In the genomic region with DNA sequence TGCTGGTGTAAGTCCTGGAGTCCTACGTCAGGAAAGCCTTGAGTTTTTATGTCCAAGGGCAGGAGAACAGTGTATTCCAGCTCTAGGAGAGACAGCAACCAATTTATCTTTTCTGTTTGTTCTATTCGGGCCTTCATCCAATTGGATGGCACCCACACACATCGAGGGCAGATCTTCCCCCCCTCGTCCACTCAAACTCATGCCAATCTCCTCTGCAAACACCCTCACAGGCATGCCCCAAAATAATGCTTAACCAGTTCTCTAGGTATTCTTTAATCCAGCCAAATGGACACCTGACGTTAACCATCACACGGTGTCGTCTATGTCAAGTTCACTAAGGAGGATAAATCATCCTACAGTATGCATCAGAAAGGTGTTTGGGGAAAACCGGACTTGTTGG, we compare ENCODE assay signal across 16 cellular contexts.
DNase-seq lines count a peak whose midpoint lies in the region; ATAC-seq and TF ChIP-seq lines count a peak whose summit lies in the region.
"Had no signal": no experiment of that assay in that cellular context is flagged by ENCODE, and none has a peak within 500 bp of the region (broad histone marks: within the 10 kb centered on the region; RNA-seq: fewer than 3 reads in every experiment).

No MANE protein-coding gene starts in this region.

- H3K4me2 ChIP-seq in BLaER1 treated with 17β-estradiol and CSF1 and Interleukin-3, amounts not matched to agents 10 nM and 100 nM: peak overlapping the region in 7 of 11 experiments; percentile 66 to 80 (median 75); a peak in 13 of 22 replicates
- H3K4me2 ChIP-seq: GM23338 had no signal

- no peaks in the 10 kb centered on the region for H3K27me3 ChIP-seq in right atrium auricular region
- peaks cover 0 to 5% (median 0%) of the 10 kb centered on the region in 11 experiments; a peak in 1 of 22 replicates for H3K27me3 ChIP-seq in BLaER1 treated with 17β-estradiol and CSF1 and Interleukin-3, amounts not matched to agents 10 nM and 100 nM

- H3K9ac ChIP-seq in BLaER1 treated with 17β-estradiol and CSF1 and Interleukin-3, amounts not matched to agents 10 nM and 100 nM: no peak overlapping the region

- H3K9me3 ChIP-seq in right atrium auricular region: no peaks in the 10 kb centered on the region
- H3K9me3 ChIP-seq in BLaER1 treated with 17β-estradiol and CSF1 and Interleukin-3, amounts not matched to agents 10 nM and 100 nM (replicated peaks in 1 of 11): no peaks in the 10 kb centered on the region

- ATAC-seq in left lobe of liver: peak; percentile 81
- ATAC-seq in HG03095 (IDR thresholded peaks at IDR 0.05; ENCODE audit: unreplicated experiment): no peak
- ATAC-seq: GM23338 had no signal

- H3K4me1 ChIP-seq in right atrium auricular region: no peaks in the 10 kb centered on the region
- peaks cover 13 to 57% (median 49%) of the 10 kb centered on the region in 10 experiments for H3K4me1 ChIP-seq in BLaER1 treated with 17β-estradiol and CSF1 and Interleukin-3, amounts not matched to agents 10 nM and 100 nM

- peak; percentile 37 for DNase-seq in activated CD8-positive, alpha-beta memory T cell treated with anti-CD3 and anti-CD28 coated beads for 24 hours
- no peak for DNase-seq in activated CD8-positive, alpha-beta memory T cell treated with anti-CD3 and anti-CD28 coated beads, Interleukin-2, amount 50 U/mL, for 4 hours
- DNase-seq in right atrium auricular region (ENCODE audit: low spot score) (peak; percentile 23), cardiac septum (ENCODE audit: low spot score) (no peak), left lobe of liver (ENCODE audit: low spot score) (peak; percentile 87)
- DNase-seq in stimulated activated CD8-positive, alpha-beta memory T cell treated with anti-CD3 and anti-CD28 coated beads, Interleukin-4, amount 100 ng/mL, for 48 hours: no peak
- DNase-seq: 8988T; CD4-positive, alpha-beta memory T cell; DMS153; DMS79; GDM1; HCEC 1CT had no signal

- H4K20me1 ChIP-seq in BLaER1 treated with 17β-estradiol and CSF1 and Interleukin-3, amounts not matched to agents 10 nM and 100 nM: no peaks in the 10 kb centered on the region

- no peak overlapping the region for H3K4me3 ChIP-seq in right atrium auricular region
- H3K4me3 ChIP-seq in BLaER1 treated with 17β-estradiol and CSF1 and Interleukin-3, amounts not matched to agents 10 nM and 100 nM: no peak overlapping the region
- H3K4me3 ChIP-seq: GM23338 had no signal

- no peaks in the 10 kb centered on the region for H3K36me3 ChIP-seq in right atrium auricular region
- no peaks in the 10 kb centered on the region for H3K36me3 ChIP-seq in BLaER1 treated with 17β-estradiol and CSF1 and Interleukin-3, amounts not matched to agents 10 nM and 100 nM

- intact Hi-C loops in cardiac septum (cut with DNase I): no loop called here

- peak overlapping the region in 1 of 2 donors; percentile 19 for H3K27ac ChIP-seq in right atrium auricular region
- H3K27ac ChIP-seq in BLaER1 treated with 17β-estradiol and CSF1 and Interleukin-3, amounts not matched to agents 10 nM and 100 nM: no peak overlapping the region
- H3K27ac ChIP-seq: C4-2B had no signal

- no peak for TF ChIP-seq CTCF in right atrium auricular region (IDR thresholded peaks at IDR 0.05)

Comparison
In these comparisons a context has a peak if more than half of its experiments do, and no peak if none do; other contexts are left out.
1. DNase-seq: peak in activated CD8-positive, alpha-beta memory T cell treated with anti-CD3 and anti-CD28 coated beads for 24 hours (single experiment), right atrium auricular region (single experiment) and left lobe of liver (single experiment); none in activated CD8-positive, alpha-beta memory T cell treated with anti-CD3 and anti-CD28 coated beads, Interleukin-2, amount 50 U/mL, for 4 hours (single experiment), cardiac septum (single experiment) and stimulated activated CD8-positive, alpha-beta memory T cell treated with anti-CD3 and anti-CD28 coated beads, Interleukin-4, amount 100 ng/mL, for 48 hours (single experiment).